In the genomic region with DNA sequence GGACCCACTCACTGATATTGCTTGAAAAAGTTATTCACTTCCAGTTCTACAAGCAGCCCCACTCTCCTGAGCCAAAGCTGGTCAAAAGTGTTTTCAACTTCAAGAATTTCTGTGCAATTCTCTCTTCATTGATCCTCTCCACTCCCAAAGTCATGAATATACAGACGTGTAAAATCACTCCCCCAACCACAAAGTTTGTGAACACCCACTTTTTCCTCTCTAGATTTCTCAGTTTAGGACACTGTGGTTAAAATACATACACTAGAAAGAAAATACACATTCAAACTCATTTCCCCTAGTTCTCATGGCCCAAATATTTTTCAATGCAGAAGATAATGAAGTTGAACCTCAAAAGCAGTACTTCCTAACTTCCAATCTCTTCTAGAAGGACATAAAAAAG, we compare ENCODE assay signal across 1 cellular context.
TF ChIP-seq lines count a peak whose summit lies in the region.

No MANE protein-coding gene starts in this region.

TF ChIP-seq in GM12878, 131 proteins besides CTCF, POLR2A, EP300 and RAD21:
- TF ChIP-seq RUNX3 (IDR thresholded peaks at IDR 0.05; ENCODE audit: low read length), result peak; percentile 69
- TF ChIP-seq RAD51 (IDR thresholded peaks at IDR 0.05), result no peak
